In genomic region chr18:60053747-60054304, GRCh38 we compare ENCODE assay signal across 9 cellular contexts.
A peak's percentile ranks its signal among the peaks of the same experiment; 100 is the strongest.
DNase-seq lines count a peak whose midpoint lies in the region; ATAC-seq and TF ChIP-seq lines count a peak whose summit lies in the region.
"Had no signal": no experiment of that assay in that cellular context is flagged by ENCODE, and none has a peak within 500 bp of the region (broad histone marks: within the 10 kb centered on the region; RNA-seq: fewer than 3 reads in every experiment).

No MANE protein-coding gene starts in this region.

- H3K4me3 Mint-ChIP-seq in chondrocyte (ENCODE audit: unreplicated experiment) = no peak overlapping the region
- H3K4me3 Mint-ChIP-seq: activated naive CD8-positive, alpha-beta T cell treated with anti-CD3 and anti-CD28 coated beads, Interleukin-2, amount 10 ng/mL, durations not matched to agents 7 days and 5 days had no signal

- ATAC-seq in GM19463 (IDR thresholded peaks at IDR 0.05; ENCODE audit: unreplicated experiment) = peak; percentile 55

- H3K4me3 ChIP-seq in cardiac fibroblast (replicated peaks in 1 of 2; ENCODE audit: low read depth in 2 of 2, low read length in 2 of 2) (no peak overlapping the region), esophagus squamous epithelium (no peak overlapping the region)

- H3K27ac ChIP-seq in esophagus squamous epithelium = no peak overlapping the region

- peaks cover 7% of the 10 kb centered on the region for H3K27me3 Mint-ChIP-seq in chondrocyte (ENCODE audit: low read depth)
- H3K27me3 Mint-ChIP-seq: activated naive CD8-positive, alpha-beta T cell treated with anti-CD3 and anti-CD28 coated beads, Interleukin-2, amount 10 ng/mL, durations not matched to agents 7 days and 5 days had no signal

- no peak overlapping the region for H3K27ac Mint-ChIP-seq in chondrocyte (ENCODE audit: unreplicated experiment)
- H3K27ac Mint-ChIP-seq: activated naive CD8-positive, alpha-beta T cell treated with anti-CD3 and anti-CD28 coated beads, Interleukin-2, amount 10 ng/mL, durations not matched to agents 7 days and 5 days had no signal

- H3K36me3 ChIP-seq in esophagus squamous epithelium = no peaks in the 10 kb centered on the region

- intact Hi-C loops in esophagus squamous epithelium (cut with DNase I) = no loop called here

- no peaks in the 10 kb centered on the region for H3K4me1 ChIP-seq in esophagus squamous epithelium

- peaks cover 10% of the 10 kb centered on the region for H3K4me1 Mint-ChIP-seq in chondrocyte (ENCODE audit: low read depth)
- H3K4me1 Mint-ChIP-seq: activated naive CD8-positive, alpha-beta T cell treated with anti-CD3 and anti-CD28 coated beads, Interleukin-2, amount 10 ng/mL, durations not matched to agents 7 days and 5 days had no signal

- DNase-seq in NCI-H146 treated with DMSO at 0.1 percent for 48 hours (lab: John Stamatoyannopoulos, UW; ENCODE audit: unreplicated experiment) (peak; percentile 81), cardiac fibroblast (ENCODE audit: low read depth in 2 of 2) (peak; percentile 67 to 95), renal cortical epithelial cell (ENCODE audit: low read depth) (peak; percentile 100), esophagus squamous epithelium (lab: John Stamatoyannopoulos, UW) (no peak), chondrocyte (ENCODE audit: low spot score) (no peak), NK-92 (lab: John Stamatoyannopoulos, UW; ENCODE audit: unreplicated experiment) (no peak)
- no peak for DNase-seq in stimulated activated naive CD4-positive, alpha-beta T cell treated with Interleukin-2 at 50 U/mL for 16 hours (lab: John Stamatoyannopoulos, UW)
- DNase-seq: activated naive CD8-positive, alpha-beta T cell treated with anti-CD3 and anti-CD28 coated beads, Interleukin-2, amount 10 ng/mL, durations not matched to agents 7 days and 5 days had no signal

- H3K36me3 Mint-ChIP-seq in chondrocyte (ENCODE audit: low read depth) = peaks cover 1% of the 10 kb centered on the region
- H3K36me3 Mint-ChIP-seq: activated naive CD8-positive, alpha-beta T cell treated with anti-CD3 and anti-CD28 coated beads, Interleukin-2, amount 10 ng/mL, durations not matched to agents 7 days and 5 days had no signal

- WGBS in esophagus squamous epithelium, 2 donors = 51 to 58% methylated on average over 8 of the region's 8 CpGs

- TF ChIP-seq CTCF in cardiac fibroblast (IDR thresholded peaks at IDR 0.05; ENCODE audit: low read depth, low read length) (no peak), esophagus squamous epithelium (IDR thresholded peaks at IDR 0.05) (no peak), chondrocyte (IDR thresholded peaks at IDR 0.05) (no peak)

- no peaks in the 10 kb centered on the region for H3K27me3 ChIP-seq in esophagus squamous epithelium

- H3K9me3 Mint-ChIP-seq in chondrocyte (ENCODE audit: low read depth) = peaks cover 6% of the 10 kb centered on the region

- H3K9me3 ChIP-seq in esophagus squamous epithelium = no peaks in the 10 kb centered on the region

- TF ChIP-seq POLR2A in esophagus squamous epithelium (IDR thresholded peaks at IDR 0.05) = no peak

Comparison
In these comparisons a context has a peak if more than half of its experiments do, and no peak if none do; other contexts are left out.
1. DNase-seq: peak in NCI-H146 treated with DMSO at 0.1 percent for 48 hours (single experiment), cardiac fibroblast (2 of 2) and renal cortical epithelial cell (single experiment); none in esophagus squamous epithelium (single experiment), chondrocyte (single experiment), NK-92 (single experiment) and stimulated activated naive CD4-positive, alpha-beta T cell treated with Interleukin-2 at 50 U/mL for 16 hours (single experiment).